ENCODE assay signal across 21 cellular contexts in genomic region chr18:3529597-3529996, GRCh38.
DNase-seq lines count a peak whose midpoint lies in the region; ATAC-seq, FAIRE-seq and TF ChIP-seq lines count a peak whose summit lies in the region.
"Had no signal": no experiment of that assay in that cellular context is flagged by ENCODE, and none has a peak within 500 bp of the region (broad histone marks: within the 10 kb centered on the region; RNA-seq: fewer than 3 reads in every experiment).

No MANE protein-coding gene starts in this region.

- POLR2A ChIA-PET in K562 (lab: Yijun Ruan, JAX) = interaction anchor here (0.6 to 4.8 kb wide), 6 partner anchors 12 to 822 kb away, joined by 3 to 18 read pairs (median 4); no protein-coding TSS in a partner anchor

- H3K4me3 ChIP-seq in K562 (no peak overlapping the region), GM23248 (no peak overlapping the region), WERI-Rb-1 (ENCODE audit: low read depth, low read length) (no peak overlapping the region)
- H3K4me3 ChIP-seq: body of pancreas, GM12878, thyroid gland had no signal

- H3K27me3 ChIP-seq in K562 (ENCODE audit: control insufficient read depth in 2 of 2, insufficient read depth in 2 of 2, low read length in 2 of 2) (no peaks in the 10 kb centered on the region), GM23248 (replicated peaks; ENCODE audit: insufficient read depth) (no peaks in the 10 kb centered on the region), WERI-Rb-1 (ENCODE audit: insufficient read depth, low read depth, severe bottlenecking) (no peaks in the 10 kb centered on the region)
- H3K27me3 ChIP-seq: body of pancreas, thyroid gland had no signal

- no peaks in the 10 kb centered on the region for H3F3A ChIP-seq in GM23248 (ENCODE audit: insufficient read depth)

- H3K4me2 ChIP-seq in K562 (ENCODE audit: insufficient read depth, low read length) = no peak overlapping the region
- H3K4me2 ChIP-seq in GM23248 (ENCODE audit: unreplicated experiment) = no peak overlapping the region

- no peak for TF ChIP-seq EP300 in K562 (IDR thresholded peaks at IDR 0.05; ENCODE audit: low read length)

- TF ChIP-seq POLR2A in K562 (conservative IDR thresholded peaks at IDR 0.05) = no peak

- H3K9ac ChIP-seq in K562 (ENCODE audit: insufficient read depth in 1 of 2, low read depth in 2 of 2, low read length in 2 of 2) = no peak overlapping the region
- H3K9ac ChIP-seq in GM23248 = no peak overlapping the region

- no peak for ATAC-seq in K562
- ATAC-seq: body of pancreas, GM12878, T-helper 17 cell had no signal

- H3K27ac ChIP-seq in K562 (ENCODE audit: extremely low read depth, low read depth, low read length) = no peak overlapping the region
- H3K27ac ChIP-seq in GM23248 = no peak overlapping the region
- no peak overlapping the region for H3K27ac ChIP-seq in WERI-Rb-1
- H3K27ac ChIP-seq: body of pancreas, thyroid gland had no signal

- TF ChIP-seq RAD21 in K562 (CRISPR knock-in tag; conservative IDR thresholded peaks at IDR 0.05 in 1 of 2, IDR thresholded peaks at IDR 0.05 in 1 of 2) = no peak

- H3K79me2 ChIP-seq in K562 (ENCODE audit: control insufficient read depth, insufficient read depth, low read length) (no peaks in the 10 kb centered on the region), GM23248 (ENCODE audit: insufficient read depth) (no peaks in the 10 kb centered on the region)

- CTCF ChIA-PET in K562 (lab: Yijun Ruan, JAX; ENCODE audit: low intra/inter-chr PET ratio) = no interaction called here

- H3K9me1 ChIP-seq in K562 (ENCODE audit: control insufficient read depth, insufficient read depth, low read length) = no peaks in the 10 kb centered on the region

- no peaks in the 10 kb centered on the region for H4K20me1 ChIP-seq in K562 (replicated peaks; ENCODE audit: control insufficient read depth, insufficient read depth, low read length)
- no peaks in the 10 kb centered on the region for H4K20me1 ChIP-seq in GM23248 (ENCODE audit: insufficient read depth)

- peak; percentile 38 for DNase-seq in NCI-H2029 (lab: John Stamatoyannopoulos, UW)
- no peak for DNase-seq in NCI-H2029 treated with DMSO at 0.1 percent for 48 hours (lab: John Stamatoyannopoulos, UW)
- peak; percentile 82 for DNase-seq in NCI-H446 treated with DMSO at 0.1 percent for 48 hours (lab: John Stamatoyannopoulos, UW)
- no peak for DNase-seq in K562 (ENCODE audit: extremely low read depth in 1 of 4, low spot score in 3 of 4)
- DNase-seq in urothelium cell line (ENCODE audit: low spot score) = no peak
- no peak for DNase-seq in GM23248
- no peak for DNase-seq in activated gamma-delta T cell treated with Interleukin-2 at 50 U/mL for 16 hours
- DNase-seq in WERI-Rb-1 = no peak
- DNase-seq: 8988T; activated CD8-positive, alpha-beta memory T cell treated with anti-CD3 and anti-CD28 coated beads, Interleukin-2, amount 50 U/mL, for 48 hours; activated naive CD4-positive, alpha-beta T cell treated with anti-CD3 and anti-CD28 coated beads, Interleukin-2, amount 10 ng/mL, durations not matched to agents 7 days and 5 days; body of pancreas; effector CD4-positive, alpha-beta T cell; H7; hypothalamus; occipital lobe; Right ventricle myocardium superior; stimulated activated CD4-positive, alpha-beta T cell treated with anti-CD3 and anti-CD28 coated beads, Interleukin-4, amount 100 ng/mL, for 4 hours; T-helper 17 cell; thyroid gland had no signal

- TF ChIP-seq CTCF in K562 (IDR thresholded peaks at IDR 0.05 in 2 of 3, conservative IDR thresholded peaks at IDR 0.05 in 1 of 3; ENCODE audit: insufficient read depth in 2 of 3, low read depth in 1 of 3, low read length in 3 of 3) (no peak), WERI-Rb-1 (IDR thresholded peaks at IDR 0.05; ENCODE audit: low read depth, low read length) (no peak)

- H2AFZ ChIP-seq in K562 (ENCODE audit: low read depth, low read length) (peak overlapping the region; percentile 56), GM23248 (no peak overlapping the region; the same call in 1 of the 2 replicates)

- intact Hi-C loops in K562 (cut with micrococcal nuclease) = no loop called here

- BruUV-seq in K562 (replicated peaks; lab: Mats Ljungman, UMichigan) = no TSS peak

- no peaks in the 10 kb centered on the region for H3K9me3 ChIP-seq in K562 (replicated peaks; ENCODE audit: control insufficient read depth, insufficient read depth, low read depth, low read length)
- H3K9me3 ChIP-seq in GM23248 (ENCODE audit: low read depth) = no peaks in the 10 kb centered on the region
- no peaks in the 10 kb centered on the region for H3K9me3 ChIP-seq in WERI-Rb-1 (ENCODE audit: severe bottlenecking)
- H3K9me3 ChIP-seq: body of pancreas, thyroid gland had no signal

- H3K9me2 ChIP-seq in GM23248 (ENCODE audit: insufficient read depth) = no peaks in the 10 kb centered on the region

- 56% methylated on average over 3 of the region's 3 CpGs for WGBS in K562 (ENCODE audit: insufficient coverage, low coverage, missing lambda C conversion rate)
- 63 to 65% methylated on average over 3 of the region's 3 CpGs for WGBS in GM23248 (ENCODE audit: low coverage in 1 of 2, low lambda C conversion rate in 2 of 2, missing lambda C conversion rate in 2 of 2), 2 experiments

- peaks cover 19 to 28% of the 10 kb centered on the region in 2 experiments; a peak in 3 of 5 replicates for H3K4me1 ChIP-seq in K562 (replicated peaks in 1 of 2; ENCODE audit: control insufficient read depth in 2 of 2, insufficient read depth in 2 of 2, low read length in 2 of 2)
- H3K4me1 ChIP-seq in GM23248 (ENCODE audit: insufficient read depth) = no peaks in the 10 kb centered on the region
- H3K4me1 ChIP-seq: body of pancreas had no signal

- in situ Hi-C loops in K562 (cut with MboI) (no loop called here), GM23248 (cut with MboI) (no loop called here)

- H3K36me3 ChIP-seq in K562 (ENCODE audit: control insufficient read depth, insufficient read depth, low read length) = no peaks in the 10 kb centered on the region
- no peaks in the 10 kb centered on the region for H3K36me3 ChIP-seq in GM23248 (ENCODE audit: low read depth)
- no peaks in the 10 kb centered on the region for H3K36me3 ChIP-seq in WERI-Rb-1
- H3K36me3 ChIP-seq: thyroid gland had no signal

- FAIRE-seq in K562 (lab: Jason Lieb, UNC) (no peak), urothelium cell line (lab: Jason Lieb, UNC) (peak; percentile 48)
- FAIRE-seq: GM12878 had no signal

TF ChIP-seq in K562, 482 proteins besides CTCF, POLR2A, EP300 and RAD21:
- TF ChIP-seq ZNF707 (CRISPR knock-in tag; conservative IDR thresholded peaks at IDR 0.05) (no peak), ELK3 (CRISPR knock-in tag; IDR thresholded peaks at IDR 0.05) (no peak), CBFB (CRISPR knock-in tag; IDR thresholded peaks at IDR 0.05) (no peak), ZNF175 (CRISPR knock-in tag; IDR thresholded peaks at IDR 0.05; ENCODE audit: low read depth) (no peak), MBD1 (CRISPR knock-in tag; IDR thresholded peaks at IDR 0.05) (no peak), NFIC (IDR thresholded peaks at IDR 0.05) (peak; percentile 25)

Comparison
In these comparisons a context has a peak if more than half of its experiments do, and no peak if none do; other contexts are left out.
1. DNase-seq: peak in NCI-H2029 (single experiment) and NCI-H446 treated with DMSO at 0.1 percent for 48 hours (single experiment); none in NCI-H2029 treated with DMSO at 0.1 percent for 48 hours (single experiment), K562 (0 of 4), urothelium cell line (single experiment), GM23248 (single experiment), activated gamma-delta T cell treated with Interleukin-2 at 50 U/mL for 16 hours (single experiment) and WERI-Rb-1 (single experiment).